Comparison of ENCODE assay signal across 8 cellular contexts in the genomic region with DNA sequence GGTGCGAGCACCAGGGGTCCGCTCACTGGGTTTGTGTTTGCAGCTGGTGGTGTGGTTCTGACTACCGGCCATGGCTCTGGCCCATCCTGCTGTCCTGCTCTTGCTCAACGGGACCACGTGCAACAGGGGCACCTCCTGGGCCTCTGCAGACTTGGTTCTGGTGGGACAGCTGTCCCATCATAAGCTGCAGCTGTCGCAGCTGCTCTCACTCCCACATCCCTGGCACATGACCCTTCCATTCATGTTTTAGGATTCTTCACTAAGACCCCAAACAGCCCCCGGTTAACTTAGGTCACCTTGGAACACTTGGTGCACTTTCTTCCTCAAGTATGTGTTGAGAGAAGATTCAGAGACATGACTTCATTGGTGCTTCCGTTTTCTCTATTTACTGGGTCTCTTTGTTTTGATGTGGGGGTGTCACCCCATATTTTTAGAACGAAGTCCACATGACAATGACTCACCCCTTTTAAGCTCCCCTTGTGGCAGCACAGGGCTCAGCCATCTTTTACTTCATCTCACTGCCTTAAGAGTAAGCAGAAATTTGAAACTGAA.
A peak's percentile ranks its signal among the peaks of the same experiment; 100 is the strongest.
DNase-seq lines count a peak whose midpoint lies in the region; ATAC-seq, FAIRE-seq and TF ChIP-seq lines count a peak whose summit lies in the region.

No MANE protein-coding gene starts in this region.

- DNase-seq in HFF-Myc (ENCODE audit: extremely low read depth, low read depth) (no peak), SJSA1 (ENCODE audit: low read depth in 1 of 2, low spot score in 2 of 2) (peak; percentile 58 to 62), medulla oblongata (ENCODE audit: extremely low spot score) (peak; percentile 70), NCI-H2196 (lab: John Stamatoyannopoulos, UW; ENCODE audit: unreplicated experiment) (no peak), NCI-H1105 (lab: John Stamatoyannopoulos, UW) (no peak), frontal cortex (ENCODE audit: low spot score in 2 of 2) (no peak)

- peaks cover 7% of the 10 kb centered on the region for H3K9me3 ChIP-seq in SJSA1 (replicated peaks)

- no peak overlapping the region for H3K27ac ChIP-seq in SJSA1

- H3K36me3 ChIP-seq in SJSA1: no peaks in the 10 kb centered on the region

- no peak for FAIRE-seq in frontal cortex (lab: Jason Lieb, UNC)

- ATAC-seq in GM21786 (IDR thresholded peaks at IDR 0.05; ENCODE audit: unreplicated experiment): no peak

- TF ChIP-seq CTCF in GM12875 (IDR thresholded peaks at IDR 0.05; ENCODE audit: borderline replicate concordance, insufficient read depth, low read depth, low read length) (peak; percentile 36; the same call in 1 of the 2 replicates), HFF-Myc (IDR thresholded peaks at IDR 0.05; ENCODE audit: low read depth, low read length, missing control alignments) (peak; percentile 40)

- no peaks in the 10 kb centered on the region for H3K27me3 ChIP-seq in SJSA1 (replicated peaks)

- H3K4me1 ChIP-seq in SJSA1 (replicated peaks): peaks cover 26% of the 10 kb centered on the region

- H3K4me3 ChIP-seq in GM12875 (ENCODE audit: low read depth, low read length): no peak overlapping the region
- no peak overlapping the region for H3K4me3 ChIP-seq in HFF-Myc (replicated peaks; ENCODE audit: low read depth, low read length)
- H3K4me3 ChIP-seq in SJSA1: no peak overlapping the region

Comparison
In these comparisons a context has a peak if more than half of its experiments do, and no peak if none do; other contexts are left out.
1. DNase-seq: peak in SJSA1 (2 of 2) and medulla oblongata (single experiment); none in HFF-Myc (single experiment), NCI-H2196 (single experiment), NCI-H1105 (single experiment) and frontal cortex (0 of 2).